27 cellular contexts compared by ENCODE assay signal in the genomic region with DNA sequence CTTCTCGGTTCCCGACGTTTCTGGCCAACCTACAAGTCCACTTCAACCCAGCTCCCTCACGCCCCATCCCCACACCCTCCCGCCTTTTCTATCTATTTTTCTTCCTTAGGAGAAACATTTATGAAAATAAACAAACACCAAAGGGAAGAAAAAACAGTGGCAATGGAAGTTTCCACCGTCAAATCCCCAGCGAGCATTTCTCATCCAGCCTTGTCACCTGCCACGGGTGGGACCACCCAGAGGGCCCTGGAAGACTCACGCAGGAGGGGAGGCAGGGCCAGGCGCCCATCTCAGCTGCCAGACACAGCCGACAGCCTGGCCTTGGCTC.
"Had no signal": no experiment of that assay in that cellular context is flagged by ENCODE, and none has a peak within 500 bp of the region (broad histone marks: within the 10 kb centered on the region; RNA-seq: fewer than 3 reads in every experiment).

No MANE protein-coding gene starts in this region.

- H3K9me3 ChIP-seq: left lung, lower lobe of right lung, ovary, right lobe of liver, tibial nerve, upper lobe of left lung, vagina had no signal

- H3K9ac ChIP-seq: neural progenitor cell had no signal

- H3K4me2 ChIP-seq: neural progenitor cell, smooth muscle cell had no signal

- DNase-seq: hypothalamus; immature natural killer cell; kidney; left colon; left lung; lower lobe of right lung; mammary epithelial cell; mesenchymal stem cell; naive B cell; natural killer cell; nephron progenitor cell; ovary; stimulated activated CD4-positive, alpha-beta T cell treated with anti-CD3 and anti-CD28 coated beads, Interleukin-1b, Interleukin-23, amount 100 ng/mL, for 48 hours; stimulated activated CD4-positive, alpha-beta T cell treated with anti-CD3 and anti-CD28 coated beads, Interleukin-2, amount 100 ng/mL, for 48 hours; stimulated activated CD4-positive, alpha-beta T cell treated with anti-CD3 and anti-CD28 coated beads, Interleukin-4, amount 100 ng/mL, for 4 hours; stimulated activated CD8-positive, alpha-beta memory T cell treated with anti-CD3 and anti-CD28 coated beads, Interleukin-4, amount 100 ng/mL, for 48 hours; stimulated activated naive CD4-positive, alpha-beta T cell treated with Interleukin-2 at 50 U/mL for 16 hours; stimulated activated naive CD8-positive, alpha-beta T cell treated with anti-CD3 and anti-CD28 coated beads, Interleukin-15, amount 100 ng/mL, for 72 hours; substantia nigra had no signal

- H3K36me3 ChIP-seq: left lung, lower lobe of right lung, neural progenitor cell, ovary, right atrium auricular region, right lobe of liver, tibial nerve, upper lobe of left lung, vagina had no signal

- H3K4me3 ChIP-seq: left lung, lower lobe of right lung, neural progenitor cell, ovary, right atrium auricular region, right lobe of liver, smooth muscle cell, tibial nerve, upper lobe of left lung, vagina had no signal

- H2AFZ ChIP-seq: neural progenitor cell had no signal

- H3K4me1 ChIP-seq: left lung, lower lobe of right lung, neural progenitor cell, right atrium auricular region, right lobe of liver, tibial nerve, upper lobe of left lung, vagina had no signal

- H3K27me3 ChIP-seq: left lung, neural progenitor cell, ovary, right atrium auricular region, right lobe of liver, tibial nerve, upper lobe of left lung, vagina had no signal

- ATAC-seq: left colon; left lung; lower lobe of right lung; natural killer cell; right lobe of liver; stimulated activated memory B cell treated with anti-CD40 and anti-IgM and Interleukin-4, amounts not matched to agents 10 μg/mL and 1 μg/mL and 100 μg/mL, for 72 hours; stimulated activated naive CD8-positive, alpha-beta T cell treated with anti-CD3 and anti-CD28 coated beads, Interleukin-15, amount 100 ng/mL, for 72 hours had no signal

- H3K27ac ChIP-seq: left lung, lower lobe of right lung, neural progenitor cell, ovary, right atrium auricular region, right lobe of liver, tibial nerve, upper lobe of left lung, vagina had no signal
